ENCODE assay signal across 16 cellular contexts in the genomic region with DNA sequence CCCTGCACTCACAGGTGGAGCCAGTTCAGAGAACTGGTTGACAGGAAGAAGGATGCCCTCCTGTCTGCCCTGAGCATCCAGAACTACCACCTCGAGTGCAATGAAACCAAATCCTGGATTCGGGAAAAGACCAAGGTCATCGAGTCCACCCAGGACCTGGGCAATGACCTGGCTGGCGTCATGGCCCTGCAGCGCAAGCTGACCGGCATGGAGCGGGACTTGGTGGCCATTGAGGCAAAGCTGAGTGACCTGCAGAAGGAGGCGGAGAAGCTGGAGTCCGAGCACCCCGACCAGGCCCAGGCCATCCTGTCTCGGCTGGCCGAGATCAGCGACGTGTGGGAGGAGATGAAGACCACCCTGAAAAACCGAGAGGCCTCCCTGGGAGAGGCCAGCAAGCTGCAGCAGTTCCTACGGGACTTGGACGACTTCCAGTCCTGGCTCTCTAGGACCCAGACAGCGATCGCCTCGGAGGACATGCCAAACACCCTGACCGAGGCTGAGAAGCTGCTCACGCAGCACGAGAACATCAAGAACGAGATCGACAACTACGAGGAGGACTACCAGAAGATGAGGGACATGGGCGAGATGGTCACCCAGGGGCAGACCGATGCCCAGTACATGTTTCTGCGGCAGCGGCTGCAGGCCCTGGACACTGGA.
DNase-seq lines count a peak whose midpoint lies in the region; ATAC-seq, FAIRE-seq and TF ChIP-seq lines count a peak whose summit lies in the region.
"Had no signal": no experiment of that assay in that cellular context is flagged by ENCODE, and none has a peak within 500 bp of the region (broad histone marks: within the 10 kb centered on the region; RNA-seq: fewer than 3 reads in every experiment).

No MANE protein-coding gene starts in this region.

- no peak overlapping the region for H3K4me3 ChIP-seq in H1 (ENCODE audit: extremely low read depth in 1 of 4, insufficient read depth in 2 of 4, low read depth in 3 of 4, low read length in 4 of 4)
- no peak overlapping the region for H3K4me3 ChIP-seq in upper lobe of right lung
- H3K4me3 ChIP-seq: cardiac muscle cell, GM23338 had no signal

- H3K79me2 ChIP-seq in H1 (ENCODE audit: control insufficient read depth in 1 of 2, insufficient read depth in 2 of 2, low read length in 2 of 2), result no peaks in the 10 kb centered on the region

- H3K4me3 Mint-ChIP-seq in activated naive CD4-positive, alpha-beta T cell treated with anti-CD3 and anti-CD28 coated beads, Interleukin-2, amount 50 U/mL, for 24 hours, result no peak overlapping the region
- no peak overlapping the region for H3K4me3 Mint-ChIP-seq in activated naive CD4-positive, alpha-beta T cell treated with anti-CD3 and anti-CD28 coated beads, Interleukin-2, amount 10 ng/mL, durations not matched to agents 7 days and 5 days
- H3K4me3 Mint-ChIP-seq in naive thymus-derived CD8-positive, alpha-beta T cell, result no peak overlapping the region
- no peak overlapping the region for H3K4me3 Mint-ChIP-seq in activated CD4-positive, alpha-beta T cell treated with anti-CD3 and anti-CD28 coated beads for 36 hours
- H3K4me3 Mint-ChIP-seq: GM23338 had no signal

- H3K23ac ChIP-seq in H1 (ENCODE audit: insufficient read length), result no peak overlapping the region

- H3K4me1 ChIP-seq in H1 (replicated peaks in 1 of 4; ENCODE audit: control insufficient read depth in 3 of 4, insufficient read depth in 4 of 4, low read length in 3 of 4) (peaks cover 0 to 3% (median 0%) of the 10 kb centered on the region in 4 experiments; a peak in 1 of 7 replicates), upper lobe of right lung (peaks cover 54% of the 10 kb centered on the region)

- H2AK5ac ChIP-seq in H1 (ENCODE audit: low read depth, low read length), result no peak overlapping the region

- TF ChIP-seq POLR2A in H1 (IDR thresholded peaks at IDR 0.05; ENCODE audit: control extremely low read depth in 1 of 2, low read depth in 2 of 2, low read length in 2 of 2), result no peak

- H3K14ac ChIP-seq in H1 (ENCODE audit: insufficient read length), result no peak overlapping the region

- H2BK120ac ChIP-seq in H1 (replicated peaks; ENCODE audit: low read depth, low read length), result no peak overlapping the region

- peaks cover 2% of the 10 kb centered on the region; the same call in 1 of the 2 replicates for H3K79me1 ChIP-seq in H1 (ENCODE audit: low read depth, low read length)

- no peak overlapping the region for H2BK15ac ChIP-seq in H1 (ENCODE audit: low read length)

- ATAC-seq in naive thymus-derived CD8-positive, alpha-beta T cell, result no peak
- ATAC-seq in upper lobe of right lung, result no peak
- no peak for ATAC-seq in activated CD4-positive, alpha-beta T cell treated with anti-CD3 and anti-CD28 coated beads for 36 hours
- ATAC-seq in HG03196 (IDR thresholded peaks at IDR 0.05; ENCODE audit: unreplicated experiment), result no peak
- no peak for ATAC-seq in GM18498 (IDR thresholded peaks at IDR 0.05; ENCODE audit: unreplicated experiment)
- ATAC-seq: GM23338 had no signal

- H3K27ac ChIP-seq in H1 (ENCODE audit: low read depth, low read length) (no peak overlapping the region), upper lobe of right lung (peak overlapping the region; percentile 51)
- H3K27ac ChIP-seq: cardiac muscle cell, VCaP had no signal

- no peak overlapping the region for H4K5ac ChIP-seq in H1 (ENCODE audit: insufficient read length, low read depth, low read length)

- TF ChIP-seq CTCF in H1 (IDR thresholded peaks at IDR 0.05; ENCODE audit: control extremely low read depth in 1 of 3, insufficient read depth in 1 of 3, low read depth in 1 of 3, low read length in 3 of 3) (no peak), upper lobe of right lung (IDR thresholded peaks at IDR 0.05) (no peak)

- peaks cover 2 to 11% of the 10 kb centered on the region in 2 experiments for H4K20me1 ChIP-seq in H1 (replicated peaks in 1 of 2; ENCODE audit: control insufficient read depth in 1 of 2, insufficient read depth in 2 of 2, low read length in 2 of 2)

- H3K36me3 Mint-ChIP-seq in activated naive CD4-positive, alpha-beta T cell treated with anti-CD3 and anti-CD28 coated beads, Interleukin-2, amount 50 U/mL, for 24 hours, result peaks cover 11% of the 10 kb centered on the region
- peaks cover 84% of the 10 kb centered on the region for H3K36me3 Mint-ChIP-seq in activated naive CD4-positive, alpha-beta T cell treated with anti-CD3 and anti-CD28 coated beads, Interleukin-2, amount 10 ng/mL, durations not matched to agents 7 days and 5 days
- peaks cover 15 to 99% (median 35%) of the 10 kb centered on the region in 3 donors for H3K36me3 Mint-ChIP-seq in naive thymus-derived CD8-positive, alpha-beta T cell
- H3K36me3 Mint-ChIP-seq in activated CD4-positive, alpha-beta T cell treated with anti-CD3 and anti-CD28 coated beads for 36 hours (ENCODE audit: low read depth), result peaks cover 46% of the 10 kb centered on the region

- POLR2A ChIA-PET in H1 (lab: Charles Lee; ENCODE audit: partially characterized antibody), result interaction anchor here (0.5 kb wide), 1 partner anchor 983 kb away, joined by 3 read pairs; no protein-coding TSS in a partner anchor
- POLR2A ChIA-PET in naive thymus-derived CD8-positive, alpha-beta T cell (lab: Charles Lee), result no interaction called here
- POLR2A ChIA-PET in activated CD4-positive, alpha-beta T cell treated with anti-CD3 and anti-CD28 coated beads for 36 hours (lab: Charles Lee), result no interaction called here

- H3K4ac ChIP-seq in H1 (replicated peaks; ENCODE audit: insufficient read length, low read depth, low read length), result no peak overlapping the region

- H2BK5ac ChIP-seq in H1 (ENCODE audit: low read depth, low read length), result no peak overlapping the region

- H3K9me3 Mint-ChIP-seq in activated naive CD4-positive, alpha-beta T cell treated with anti-CD3 and anti-CD28 coated beads, Interleukin-2, amount 50 U/mL, for 24 hours, result no peaks in the 10 kb centered on the region
- H3K9me3 Mint-ChIP-seq in activated naive CD4-positive, alpha-beta T cell treated with anti-CD3 and anti-CD28 coated beads, Interleukin-2, amount 10 ng/mL, durations not matched to agents 7 days and 5 days, result no peaks in the 10 kb centered on the region
- H3K9me3 Mint-ChIP-seq in naive thymus-derived CD8-positive, alpha-beta T cell, result no peaks in the 10 kb centered on the region
- H3K9me3 Mint-ChIP-seq in activated CD4-positive, alpha-beta T cell treated with anti-CD3 and anti-CD28 coated beads for 36 hours (ENCODE audit: low read depth), result no peaks in the 10 kb centered on the region
- H3K9me3 Mint-ChIP-seq: GM23338 had no signal

- no peak overlapping the region for H2BK20ac ChIP-seq in H1 (ENCODE audit: low read length)

- H4K91ac ChIP-seq in H1 (replicated peaks; ENCODE audit: insufficient read length, low read length), result no peak overlapping the region

- no peak overlapping the region for H3K9ac ChIP-seq in H1 (replicated peaks in 1 of 4; ENCODE audit: extremely low read depth in 1 of 4, low read depth in 3 of 4, low read length in 3 of 4)

- no peaks in the 10 kb centered on the region for H3K9me3 ChIP-seq in H1 (ENCODE audit: insufficient read depth in 2 of 2, low read depth in 1 of 2, low read length in 1 of 2)
- no peaks in the 10 kb centered on the region for H3K9me3 ChIP-seq in upper lobe of right lung

- no peak for TF ChIP-seq EP300 in H1 (IDR thresholded peaks at IDR 0.05; ENCODE audit: borderline replicate concordance in 1 of 2, low read depth in 2 of 2, low read length in 2 of 2)

- H3K18ac ChIP-seq in H1 (ENCODE audit: extremely low read depth, low read length), result no peak overlapping the region

- CTCF ChIA-PET in activated naive CD4-positive, alpha-beta T cell treated with anti-CD3 and anti-CD28 coated beads, Interleukin-2, amount 10 ng/mL, durations not matched to agents 7 days and 5 days (lab: Charles Lee), result interaction anchor here (1.0 kb wide), 1 partner anchor 73 kb away, joined by 3 read pairs; no protein-coding TSS in a partner anchor
- CTCF ChIA-PET in H1 (lab: Charles Lee; ENCODE audit: partially characterized antibody), result interaction anchor here (0.6 to 1.5 kb wide), 4 partner anchors 30 to 523 kb away, joined by 3 to 6 read pairs (median 4); no protein-coding TSS in a partner anchor
- CTCF ChIA-PET in activated CD4-positive, alpha-beta T cell treated with anti-CD3 and anti-CD28 coated beads for 36 hours (lab: Charles Lee), result interaction anchor here (0.6 to 0.8 kb wide), 2 partner anchors 108 to 524 kb away, joined by 3 to 4 read pairs; no protein-coding TSS in a partner anchor

- no peaks in the 10 kb centered on the region for H3K27me3 Mint-ChIP-seq in activated naive CD4-positive, alpha-beta T cell treated with anti-CD3 and anti-CD28 coated beads, Interleukin-2, amount 50 U/mL, for 24 hours
- no peaks in the 10 kb centered on the region for H3K27me3 Mint-ChIP-seq in activated naive CD4-positive, alpha-beta T cell treated with anti-CD3 and anti-CD28 coated beads, Interleukin-2, amount 10 ng/mL, durations not matched to agents 7 days and 5 days
- H3K27me3 Mint-ChIP-seq in naive thymus-derived CD8-positive, alpha-beta T cell, result no peaks in the 10 kb centered on the region
- no peaks in the 10 kb centered on the region for H3K27me3 Mint-ChIP-seq in activated CD4-positive, alpha-beta T cell treated with anti-CD3 and anti-CD28 coated beads for 36 hours

- H3K27ac Mint-ChIP-seq in activated naive CD4-positive, alpha-beta T cell treated with anti-CD3 and anti-CD28 coated beads, Interleukin-2, amount 50 U/mL, for 24 hours, result peak overlapping the region; percentile 70
- H3K27ac Mint-ChIP-seq in activated naive CD4-positive, alpha-beta T cell treated with anti-CD3 and anti-CD28 coated beads, Interleukin-2, amount 10 ng/mL, durations not matched to agents 7 days and 5 days, result no peak overlapping the region
- H3K27ac Mint-ChIP-seq in naive thymus-derived CD8-positive, alpha-beta T cell, result peak overlapping the region in 6 of 10 donors; percentile 43 to 82 (median 65)
- no peak overlapping the region for H3K27ac Mint-ChIP-seq in activated CD4-positive, alpha-beta T cell treated with anti-CD3 and anti-CD28 coated beads for 36 hours
- H3K27ac Mint-ChIP-seq: GM23338 had no signal

- no peak overlapping the region for H3K56ac ChIP-seq in H1 (replicated peaks; ENCODE audit: insufficient read length, low read depth, low read length)

- H3K4me1 Mint-ChIP-seq in activated naive CD4-positive, alpha-beta T cell treated with anti-CD3 and anti-CD28 coated beads, Interleukin-2, amount 50 U/mL, for 24 hours, result peaks cover 42% of the 10 kb centered on the region
- H3K4me1 Mint-ChIP-seq in activated naive CD4-positive, alpha-beta T cell treated with anti-CD3 and anti-CD28 coated beads, Interleukin-2, amount 10 ng/mL, durations not matched to agents 7 days and 5 days, result peaks cover 33% of the 10 kb centered on the region
- H3K4me1 Mint-ChIP-seq in naive thymus-derived CD8-positive, alpha-beta T cell, result peaks cover 28 to 35% (median 31%) of the 10 kb centered on the region in 4 donors
- H3K4me1 Mint-ChIP-seq in activated CD4-positive, alpha-beta T cell treated with anti-CD3 and anti-CD28 coated beads for 36 hours, result peaks cover 34% of the 10 kb centered on the region

- TF ChIP-seq RAD21 in H1 (IDR thresholded peaks at IDR 0.05 in 1 of 2, conservative IDR thresholded peaks at IDR 0.05 in 1 of 2; ENCODE audit: low read depth in 2 of 2, low read length in 2 of 2), result no peak

- no peak overlapping the region for H2BK12ac ChIP-seq in H1 (ENCODE audit: low read depth, low read length)

- intact Hi-C loops in upper lobe of right lung (cut with DNase I), result no loop called here
- intact Hi-C loops in activated CD4-positive, alpha-beta T cell treated with anti-CD3 and anti-CD28 coated beads for 36 hours (cut with DNase I, micrococcal nuclease), result no loop called here

- no peak for DNase-seq in activated naive CD4-positive, alpha-beta T cell treated with anti-CD3 and anti-CD28 coated beads, Interleukin-2, amount 10 ng/mL, durations not matched to agents 7 days and 5 days
- DNase-seq in H1 (ENCODE audit: low read depth in 1 of 2, low spot score in 2 of 2) (no peak), upper lobe of right lung (no peak)
- DNase-seq in naive thymus-derived CD8-positive, alpha-beta T cell, result no peak
- no peak for DNase-seq in activated CD4-positive, alpha-beta T cell treated with anti-CD3 and anti-CD28 coated beads for 36 hours
- DNase-seq: ACHN, erythroblast, NCI-H1105, NCI-H446, SHP77 treated with DMSO at 0.1 percent for 48 hours had no signal

- FAIRE-seq in H1 (lab: Jason Lieb, UNC), result no peak

- no peak overlapping the region for H3K4me2 ChIP-seq in H1 (ENCODE audit: insufficient read depth in 1 of 2, low read depth in 2 of 2, low read length in 2 of 2)
- H3K4me2 ChIP-seq: GM23338 had no signal

- H3K36me3 ChIP-seq in H1 (ENCODE audit: control insufficient read depth in 2 of 4, insufficient read depth in 4 of 4, low read length in 3 of 4), result peaks cover 37 to 92% (median 71%) of the 10 kb centered on the region in 4 experiments
- peaks cover 98% of the 10 kb centered on the region for H3K36me3 ChIP-seq in upper lobe of right lung

- H3K27me3 ChIP-seq in H1 (replicated peaks in 1 of 4; ENCODE audit: control insufficient read depth in 3 of 4, extremely low read depth in 1 of 4, insufficient read depth in 3 of 4, low read length in 3 of 4), result no peaks in the 10 kb centered on the region
- no peaks in the 10 kb centered on the region for H3K27me3 ChIP-seq in upper lobe of right lung
- H3K27me3 ChIP-seq: cardiac muscle cell had no signal

- H2AFZ ChIP-seq in H1 (ENCODE audit: low read length), result no peak overlapping the region
- H2AFZ ChIP-seq: GM23338 had no signal

- H3K23me2 ChIP-seq in H1 (ENCODE audit: low read depth, low read length), result no peaks in the 10 kb centered on the region

- H4K8ac ChIP-seq in H1 (ENCODE audit: extremely low read depth, insufficient read depth, low read length), result peak overlapping the region; percentile 29; the same call in 1 of the 2 replicates

- WGBS in H1 (ENCODE audit: extremely low coverage in 1 of 2, insufficient coverage in 1 of 2, insufficient read length in 1 of 2, insufficient replicate concordance in 2 of 2, low coverage in 1 of 2, low lambda C conversion rate in 2 of 2, missing lambda C conversion rate in 1 of 2), 2 experiments, result 93% methylated on average over 30 of the region's 30 CpGs; no CpG with 5 or more reads in 1 of the 2 experiments

Comparison
In these comparisons a context has a peak if more than half of its experiments do, and no peak if none do; other contexts are left out.
1. H3K27ac Mint-ChIP-seq: peak in activated naive CD4-positive, alpha-beta T cell treated with anti-CD3 and anti-CD28 coated beads, Interleukin-2, amount 50 U/mL, for 24 hours (single experiment) and naive thymus-derived CD8-positive, alpha-beta T cell (6 of 10); none in activated naive CD4-positive, alpha-beta T cell treated with anti-CD3 and anti-CD28 coated beads, Interleukin-2, amount 10 ng/mL, durations not matched to agents 7 days and 5 days (single experiment) and activated CD4-positive, alpha-beta T cell treated with anti-CD3 and anti-CD28 coated beads for 36 hours (single experiment).